Comparison of ENCODE assay signal across 13 cellular contexts in the genomic region with DNA sequence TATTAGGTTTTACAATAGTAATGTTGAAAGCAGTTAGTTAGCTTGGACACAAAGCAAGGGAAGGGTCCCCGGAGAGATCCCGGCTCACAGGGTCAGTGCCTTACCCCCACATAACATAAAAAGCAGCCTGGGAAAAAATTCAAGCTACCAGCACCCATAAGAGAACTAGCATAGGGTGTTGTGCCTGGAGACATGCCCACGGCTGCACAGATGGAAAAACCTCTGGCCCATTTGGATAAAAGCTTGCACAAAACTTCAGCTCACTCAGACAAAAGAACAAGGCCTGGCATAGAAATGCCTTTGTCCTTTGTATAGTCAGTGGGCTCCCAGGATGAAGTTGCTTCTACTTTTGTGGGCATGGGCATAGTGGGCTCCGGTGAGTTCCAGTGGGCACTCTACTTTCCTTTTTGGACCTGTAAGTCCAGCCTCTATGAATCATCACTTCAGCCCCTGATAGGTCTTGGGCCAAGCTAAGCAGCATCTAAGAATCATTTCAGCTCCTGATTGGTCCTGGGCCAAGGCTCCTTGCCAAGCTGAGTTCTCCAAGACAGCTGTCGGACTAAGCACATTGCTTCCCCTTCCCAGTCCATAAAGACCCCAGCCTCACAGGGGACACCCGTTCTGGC. TPM values are rescaled to one million over a fixed set of nuclear protein-coding genes. Genes with fewer than 3 reads are reported as not detected.
A peak's percentile ranks its signal among the peaks of the same experiment; 100 is the strongest.
DNase-seq lines count a peak whose midpoint lies in the region; ATAC-seq and TF ChIP-seq lines count a peak whose summit lies in the region.
"Had no signal": no experiment of that assay in that cellular context is flagged by ENCODE, and none has a peak within 500 bp of the region (broad histone marks: within the 10 kb centered on the region; RNA-seq: fewer than 3 reads in every experiment).

No MANE protein-coding gene starts in this region.

- BruUV-seq in Panc1 (replicated peaks; lab: Mats Ljungman, UMichigan): no TSS peak

- peak overlapping the region; percentile 88; the same call in 1 of the 2 replicates for H3K27ac ChIP-seq in Panc1 (ENCODE audit: low read length)
- H3K27ac ChIP-seq: thyroid gland had no signal

- no peak for TF ChIP-seq CTCF in Panc1 (IDR thresholded peaks at IDR 0.05)
- no peak for TF ChIP-seq CTCF in cardiac fibroblast (IDR thresholded peaks at IDR 0.05; ENCODE audit: low read depth, low read length)
- no peak for TF ChIP-seq CTCF in omental fat pad (IDR thresholded peaks at IDR 0.05)

- H3K4me1 ChIP-seq in Panc1 (ENCODE audit: control insufficient read depth, insufficient read depth, low read length): peaks cover 16% of the 10 kb centered on the region

- CTCF ChIA-PET in Panc1 (lab: Charles Lee): interaction anchor here (0.6 to 1.0 kb wide), 2 partner anchors 10 to 17 kb away, joined by 8 to 10 read pairs; no protein-coding TSS in a partner anchor

- no peak overlapping the region for H3K4me3 ChIP-seq in Panc1 (ENCODE audit: low read depth in 2 of 2, low read length in 2 of 2)
- no peak overlapping the region for H3K4me3 ChIP-seq in cardiac fibroblast (replicated peaks in 1 of 2; ENCODE audit: low read depth in 2 of 2, low read length in 2 of 2)
- H3K4me3 ChIP-seq: thyroid gland had no signal

- H3K9me3 ChIP-seq in Panc1 (ENCODE audit: control insufficient read depth, insufficient read depth, low read depth, low read length): no peaks in the 10 kb centered on the region
- H3K9me3 ChIP-seq: thyroid gland had no signal

- DNase-seq in Panc1 (ENCODE audit: low read depth, low spot score): no peak
- peak; percentile 68 to 86 for DNase-seq in cardiac fibroblast (ENCODE audit: low read depth in 2 of 2)
- DNase-seq in omental fat pad (ENCODE audit: low spot score): no peak
- DNase-seq in T-helper 9 cell: no peak
- DNase-seq: CD4-positive, alpha-beta memory T cell; effector CD8-positive, alpha-beta T cell; NCI-H1436 treated with DMSO at 0.1 percent for 48 hours; NCI-H524; thyroid gland had no signal

- POLR2A ChIA-PET in Panc1 (lab: Charles Lee): interaction anchor here (0.5 kb wide), 1 partner anchor 179 kb away, joined by 3 read pairs; no protein-coding TSS in a partner anchor

- H3K27me3 ChIP-seq in Panc1 (ENCODE audit: control insufficient read depth, insufficient read depth, low read length): no peaks in the 10 kb centered on the region
- H3K27me3 ChIP-seq: thyroid gland had no signal

- no peak for ATAC-seq in Panc1
- ATAC-seq in omental fat pad (ENCODE audit: low FRiP score): peak; percentile 60
- no peak for ATAC-seq in GM18505 (IDR thresholded peaks at IDR 0.05; ENCODE audit: unreplicated experiment)
- ATAC-seq: left lobe of liver had no signal

- TF ChIP-seq POLR2A in GM18505 (IDR thresholded peaks at IDR 0.05; ENCODE audit: borderline replicate concordance, extremely low read depth, insufficient read depth, insufficient read length): no peak

- no peaks in the 10 kb centered on the region; the same call in 1 of the 2 replicates for H3K36me3 ChIP-seq in Panc1 (ENCODE audit: control insufficient read depth, insufficient read depth, low read length)
- H3K36me3 ChIP-seq: thyroid gland had no signal

- in situ Hi-C loops in Panc1 (cut with HindIII; ENCODE audit: low pct_unique_long_range_greater_than_20kb, low sequenced_read_pairs): no loop called here

- intact Hi-C loops in Panc1 (cut with micrococcal nuclease; ENCODE audit: unreplicated experiment): no loop called here

RNA-seq across cellular contexts. Expression of a gene that starts 1.3 kb away (rescaled TPM):
- total RNA-seq in Panc1 (2021; ENCODE audit: unreplicated experiment) (5.5 TPM), omental fat pad (not detected)
- 1.7 TPM for polyA plus RNA-seq in Panc1 (2012; ENCODE audit: insufficient read length)
- total RNA-seq: left lobe of liver had no signal

RNA-seq across cellular contexts. Expression of a gene that starts 11.6 kb away (rescaled TPM):
- total RNA-seq in Panc1 (2021; ENCODE audit: unreplicated experiment) (not detected), omental fat pad (not detected)
- not detected for polyA plus RNA-seq in Panc1 (2012; ENCODE audit: insufficient read length)
- total RNA-seq: activated CD8-positive, alpha-beta memory T cell treated with anti-CD3 and anti-CD28 coated beads for 36 hours; CD4-positive, alpha-beta memory T cell; left lobe of liver; neural crest cell; thyroid gland had no signal
- polyA plus RNA-seq: CD4-positive, alpha-beta memory T cell had no signal

RNA-seq across cellular contexts. Expression of a gene that starts 49.4 kb away (rescaled TPM):
- total RNA-seq in Panc1 (2021; ENCODE audit: unreplicated experiment) (not detected), omental fat pad (1 to 10 TPM in 1 of 4 donors, under 1 TPM in 1, not detected in 2; 0.69 to 2.8 TPM)
- not detected for polyA plus RNA-seq in Panc1 (2012; ENCODE audit: insufficient read length)
- total RNA-seq: activated CD8-positive, alpha-beta memory T cell treated with anti-CD3 and anti-CD28 coated beads for 36 hours; CD4-positive, alpha-beta memory T cell; neural crest cell had no signal
- polyA plus RNA-seq: CD4-positive, alpha-beta memory T cell had no signal

RNA-seq across cellular contexts. Expression of a gene that starts 51.7 kb away (rescaled TPM):
- total RNA-seq in Panc1 (2021; ENCODE audit: unreplicated experiment): 15.9 TPM
- polyA plus RNA-seq in Panc1 (2012; ENCODE audit: insufficient read length): 4.6 TPM
- total RNA-seq in omental fat pad: 10 to 100 TPM in 1 of 4 donors, 1 to 10 TPM in 3; 5.5 to 10.7 (median 6.0) TPM
- total RNA-seq: neural crest cell had no signal

RNA-seq across cellular contexts. Expression of a gene that starts 54.6 kb away (rescaled TPM):
- total RNA-seq in Panc1 (2021; ENCODE audit: unreplicated experiment) (not detected), omental fat pad (10 to 100 TPM; 29.0 to 83.2 (median 68.7) TPM)
- not detected for polyA plus RNA-seq in Panc1 (2012; ENCODE audit: insufficient read length)
- total RNA-seq: activated CD8-positive, alpha-beta memory T cell treated with anti-CD3 and anti-CD28 coated beads for 36 hours; CD4-positive, alpha-beta memory T cell; neural crest cell had no signal
- polyA plus RNA-seq: CD4-positive, alpha-beta memory T cell had no signal

Comparison
In these comparisons a context has a peak if more than half of its experiments do, and no peak if none do; other contexts are left out.
1. DNase-seq: peak in cardiac fibroblast (2 of 2); none in Panc1 (single experiment), omental fat pad (single experiment) and T-helper 9 cell (single experiment).